16 cellular contexts compared by ENCODE assay signal in the genomic region with DNA sequence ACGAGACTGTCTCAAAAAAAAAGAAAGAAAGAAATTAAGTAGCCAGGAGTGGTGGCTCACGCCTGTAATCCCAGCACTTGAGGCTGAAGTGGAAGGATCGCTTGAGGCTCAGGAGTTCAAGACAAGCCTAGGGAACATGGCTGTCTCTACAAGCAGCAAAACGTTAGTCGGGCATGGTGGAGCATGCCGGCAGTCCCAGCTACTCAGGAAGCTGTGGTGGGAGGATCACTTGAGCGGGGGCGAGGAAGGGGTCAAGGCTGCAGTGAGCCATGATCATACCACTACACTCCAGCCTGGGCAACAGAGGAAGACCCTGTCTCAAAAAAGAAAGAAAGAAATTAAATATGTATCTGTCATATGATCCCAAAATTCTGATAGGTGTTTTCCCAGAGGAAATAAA. TPM values are rescaled to one million over a fixed set of nuclear protein-coding genes. Genes with fewer than 3 reads are reported as not detected.
A peak's percentile ranks its signal among the peaks of the same experiment; 100 is the strongest.
DNase-seq lines count a peak whose midpoint lies in the region; ATAC-seq and TF ChIP-seq lines count a peak whose summit lies in the region.
"Had no signal": no experiment of that assay in that cellular context is flagged by ENCODE, and none has a peak within 500 bp of the region (broad histone marks: within the 10 kb centered on the region; RNA-seq: fewer than 3 reads in every experiment).

No MANE protein-coding gene starts in this region.

- no peak overlapping the region for H3K27ac ChIP-seq in CD4-positive, CD25-positive, alpha-beta regulatory T cell (ENCODE audit: insufficient read depth, low read length, poor library complexity, severe bottlenecking)
- H3K27ac ChIP-seq in endodermal cell (ENCODE audit: low read depth, low read length) (no peak overlapping the region), esophagus muscularis mucosa (replicated peaks in 1 of 4) (no peak overlapping the region), prostate gland (no peak overlapping the region)
- H3K27ac ChIP-seq: left lung, PC-9 had no signal

- peaks cover 29% of the 10 kb centered on the region for H3K4me1 Mint-ChIP-seq in T-helper 2 cell treated with Interferon-gamma antibody and Interleukin-4, amounts not matched to agents 5 μg/mL and 100 μg/mL, for 36 hours (ENCODE audit: low read depth)
- H3K4me1 Mint-ChIP-seq in CD4-positive, CD25-positive, alpha-beta regulatory T cell: peaks cover 32 to 55% (median 36%) of the 10 kb centered on the region in 4 donors
- H3K4me1 Mint-ChIP-seq in activated CD4-positive, alpha-beta memory T cell treated with anti-CD3 and anti-CD28 coated beads for 36 hours (ENCODE audit: low read depth): peaks cover 32% of the 10 kb centered on the region
- peaks cover 3% of the 10 kb centered on the region for H3K4me1 Mint-ChIP-seq in endodermal cell

- no peak for TF ChIP-seq CTCF in endodermal cell (conservative IDR thresholded peaks at IDR 0.05)
- TF ChIP-seq CTCF in esophagus muscularis mucosa (IDR thresholded peaks at IDR 0.05): no peak
- no peak for TF ChIP-seq CTCF in prostate gland (IDR thresholded peaks at IDR 0.05)

- DNase-seq in T-helper 2 cell treated with Interferon-gamma antibody and Interleukin-4, amounts not matched to agents 5 μg/mL and 100 μg/mL, for 36 hours (ENCODE audit: low spot score): no peak
- DNase-seq in T-helper 2 cell (no peak), endodermal cell (no peak), Kasumi-1 (lab: John Stamatoyannopoulos, UW) (no peak), esophagus muscularis mucosa (ENCODE audit: extremely low spot score) (no peak), prostate gland (ENCODE audit: low spot score) (no peak)
- DNase-seq in CD4-positive, CD25-positive, alpha-beta regulatory T cell: no peak
- DNase-seq in activated CD4-positive, alpha-beta memory T cell treated with anti-CD3 and anti-CD28 coated beads for 36 hours: no peak
- DNase-seq: cerebellar nuclear complex, EL, foreskin melanocyte, left lung, NCI-H1092, NCI-H2107, NCI-H774, PC-9 had no signal

- H3K4me3 Mint-ChIP-seq in T-helper 2 cell treated with Interferon-gamma antibody and Interleukin-4, amounts not matched to agents 5 μg/mL and 100 μg/mL, for 36 hours: peak overlapping the region; percentile 15
- peak overlapping the region in 2 of 4 donors; percentile 0 to 41 for H3K4me3 Mint-ChIP-seq in CD4-positive, CD25-positive, alpha-beta regulatory T cell
- H3K4me3 Mint-ChIP-seq in activated CD4-positive, alpha-beta memory T cell treated with anti-CD3 and anti-CD28 coated beads for 36 hours: no peak overlapping the region
- H3K4me3 Mint-ChIP-seq in endodermal cell: no peak overlapping the region

- no peaks in the 10 kb centered on the region for H3K9me3 ChIP-seq in CD4-positive, CD25-positive, alpha-beta regulatory T cell (ENCODE audit: control insufficient read depth in 2 of 2, low read length in 2 of 2)
- H3K9me3 ChIP-seq in endodermal cell (ENCODE audit: control insufficient read depth, low read length) (no peaks in the 10 kb centered on the region), esophagus muscularis mucosa (no peaks in the 10 kb centered on the region), prostate gland (no peaks in the 10 kb centered on the region)
- H3K9me3 ChIP-seq: left lung had no signal

- WGBS in endodermal cell (ENCODE audit: insufficient coverage in 1 of 2, insufficient read length in 1 of 2), 2 experiments: 94 to 97% methylated on average over 6 to 8 of the region's 8 CpGs
- WGBS in esophagus muscularis mucosa: 76% methylated on average over 8 of the region's 8 CpGs
- WGBS in prostate gland: 73% methylated on average over 8 of the region's 8 CpGs

- H3K36me3 ChIP-seq in CD4-positive, CD25-positive, alpha-beta regulatory T cell (ENCODE audit: control insufficient read depth, insufficient read depth, low read length): peaks cover 5% of the 10 kb centered on the region
- H3K36me3 ChIP-seq in endodermal cell (ENCODE audit: control insufficient read depth, insufficient read depth, low read length) (peaks cover 40% of the 10 kb centered on the region), esophagus muscularis mucosa (peaks cover 0 to 45% (median 12%) of the 10 kb centered on the region in 4 donors), prostate gland (no peaks in the 10 kb centered on the region)

- ATAC-seq in CD4-positive, CD25-positive, alpha-beta regulatory T cell (ENCODE audit: low read depth in 2 of 2): no peak
- ATAC-seq: left lung had no signal

- H3K27ac Mint-ChIP-seq in T-helper 2 cell treated with Interferon-gamma antibody and Interleukin-4, amounts not matched to agents 5 μg/mL and 100 μg/mL, for 36 hours: peak overlapping the region; percentile 56
- H3K27ac Mint-ChIP-seq in CD4-positive, CD25-positive, alpha-beta regulatory T cell: peak overlapping the region; percentile 10 to 76 (median 25)
- H3K27ac Mint-ChIP-seq in activated CD4-positive, alpha-beta memory T cell treated with anti-CD3 and anti-CD28 coated beads for 36 hours: peak overlapping the region; percentile 8
- H3K27ac Mint-ChIP-seq in endodermal cell: peak overlapping the region; percentile 3

- H3K36me3 Mint-ChIP-seq in T-helper 2 cell treated with Interferon-gamma antibody and Interleukin-4, amounts not matched to agents 5 μg/mL and 100 μg/mL, for 36 hours (ENCODE audit: low read depth): peaks cover 45% of the 10 kb centered on the region
- H3K36me3 Mint-ChIP-seq in CD4-positive, CD25-positive, alpha-beta regulatory T cell: peaks cover 25% of the 10 kb centered on the region
- H3K36me3 Mint-ChIP-seq in activated CD4-positive, alpha-beta memory T cell treated with anti-CD3 and anti-CD28 coated beads for 36 hours: peaks cover 19% of the 10 kb centered on the region
- peaks cover 51% of the 10 kb centered on the region for H3K36me3 Mint-ChIP-seq in endodermal cell (ENCODE audit: low read depth)

- no peak for TF ChIP-seq POLR2A in esophagus muscularis mucosa (IDR thresholded peaks at IDR 0.05; ENCODE audit: low read depth)
- no peak for TF ChIP-seq POLR2A in prostate gland (IDR thresholded peaks at IDR 0.05)

- no peak for TF ChIP-seq EP300 in esophagus muscularis mucosa (IDR thresholded peaks at IDR 0.05)

- no peaks in the 10 kb centered on the region for H3K9me3 Mint-ChIP-seq in T-helper 2 cell treated with Interferon-gamma antibody and Interleukin-4, amounts not matched to agents 5 μg/mL and 100 μg/mL, for 36 hours
- H3K9me3 Mint-ChIP-seq in CD4-positive, CD25-positive, alpha-beta regulatory T cell: no peaks in the 10 kb centered on the region
- no peaks in the 10 kb centered on the region for H3K9me3 Mint-ChIP-seq in activated CD4-positive, alpha-beta memory T cell treated with anti-CD3 and anti-CD28 coated beads for 36 hours
- H3K9me3 Mint-ChIP-seq in endodermal cell: no peaks in the 10 kb centered on the region

- H3K27me3 ChIP-seq in CD4-positive, CD25-positive, alpha-beta regulatory T cell (ENCODE audit: control insufficient read depth, insufficient read depth, low read length): no peaks in the 10 kb centered on the region
- H3K27me3 ChIP-seq in endodermal cell (ENCODE audit: control insufficient read depth, insufficient read depth, low read length, poor library complexity, severe bottlenecking): no peaks in the 10 kb centered on the region
- no peaks in the 10 kb centered on the region for H3K27me3 ChIP-seq in esophagus muscularis mucosa
- H3K27me3 ChIP-seq in prostate gland (replicated peaks; ENCODE audit: insufficient read depth): no peaks in the 10 kb centered on the region
- H3K27me3 ChIP-seq: left lung had no signal

- peaks cover 8% of the 10 kb centered on the region for H3K4me1 ChIP-seq in CD4-positive, CD25-positive, alpha-beta regulatory T cell (ENCODE audit: control insufficient read depth, insufficient read depth, low read length, poor library complexity, severe bottlenecking)
- H3K4me1 ChIP-seq in endodermal cell (ENCODE audit: control insufficient read depth, insufficient read depth, low read length) (no peaks in the 10 kb centered on the region), esophagus muscularis mucosa (peaks cover 7 to 18% (median 10%) of the 10 kb centered on the region in 4 donors), prostate gland (replicated peaks) (no peaks in the 10 kb centered on the region)

- POLR2A ChIA-PET in activated CD4-positive, alpha-beta memory T cell treated with anti-CD3 and anti-CD28 coated beads for 36 hours (lab: Charles Lee): no interaction called here

- CTCF ChIA-PET in activated CD4-positive, alpha-beta memory T cell treated with anti-CD3 and anti-CD28 coated beads for 36 hours (lab: Charles Lee): interaction anchor here (0.6 kb wide), 1 partner anchor 25 kb away, joined by 4 read pairs; no protein-coding TSS in a partner anchor

- no peak overlapping the region for H3K4me3 ChIP-seq in CD4-positive, CD25-positive, alpha-beta regulatory T cell (ENCODE audit: low read depth, low read length)
- no peak overlapping the region for H3K4me3 ChIP-seq in endodermal cell (ENCODE audit: low read length)
- no peak overlapping the region for H3K4me3 ChIP-seq in esophagus muscularis mucosa
- no peak overlapping the region for H3K4me3 ChIP-seq in prostate gland
- H3K4me3 ChIP-seq: left lung, PC-9 had no signal

- H3K27me3 Mint-ChIP-seq in T-helper 2 cell treated with Interferon-gamma antibody and Interleukin-4, amounts not matched to agents 5 μg/mL and 100 μg/mL, for 36 hours (ENCODE audit: low read depth): no peaks in the 10 kb centered on the region
- no peaks in the 10 kb centered on the region for H3K27me3 Mint-ChIP-seq in CD4-positive, CD25-positive, alpha-beta regulatory T cell
- no peaks in the 10 kb centered on the region for H3K27me3 Mint-ChIP-seq in activated CD4-positive, alpha-beta memory T cell treated with anti-CD3 and anti-CD28 coated beads for 36 hours
- H3K27me3 Mint-ChIP-seq in endodermal cell (ENCODE audit: insufficient read depth): no peaks in the 10 kb centered on the region

- H3K9ac ChIP-seq in endodermal cell (ENCODE audit: extremely low read depth, low read length, poor library complexity, severe bottlenecking): no peak overlapping the region

- intact Hi-C loops in activated CD4-positive, alpha-beta memory T cell treated with anti-CD3 and anti-CD28 coated beads for 36 hours (cut with micrococcal nuclease): no loop called here
- intact Hi-C loops in esophagus muscularis mucosa (cut with DNase I) (no loop called here), prostate gland (cut with DNase I) (no loop called here)

RNA-seq across cellular contexts. Expression of a gene that starts 5.3 kb away (rescaled TPM):
- total RNA-seq in CD4-positive, CD25-positive, alpha-beta regulatory T cell: 13.8 TPM
- 1 to 10 TPM; 2.6 to 5.6 (median 2.9) TPM for polyA plus RNA-seq in CD4-positive, CD25-positive, alpha-beta regulatory T cell
- total RNA-seq in activated CD4-positive, alpha-beta memory T cell treated with anti-CD3 and anti-CD28 coated beads for 36 hours: 10 to 100 TPM in 1 of 2 experiments, 1 to 10 TPM in 1; 9.5 to 14.5 TPM
- total RNA-seq in endodermal cell: 10 to 100 TPM; 24.3 to 35.1 TPM
- polyA plus RNA-seq in endodermal cell (2013, experiment 1 of 2): 31.6 TPM
- 20.3 TPM for polyA plus RNA-seq in endodermal cell (2013, experiment 2 of 2)
- total RNA-seq in esophagus muscularis mucosa: 10 to 100 TPM in 3 of 4 donors, 1 to 10 TPM in 1; 6.6 to 18.8 (median 11.6) TPM
- 10 to 100 TPM; 16.7 to 30.5 TPM for total RNA-seq in prostate gland

RNA-seq across cellular contexts. Expression of a gene that starts 46.8 kb away (rescaled TPM):
- total RNA-seq in CD4-positive, CD25-positive, alpha-beta regulatory T cell: 46.5 TPM
- polyA plus RNA-seq in CD4-positive, CD25-positive, alpha-beta regulatory T cell: 1 to 10 TPM; 5.7 to 7.7 (median 7.1) TPM
- 10 to 100 TPM; 19.1 to 21.8 TPM for total RNA-seq in activated CD4-positive, alpha-beta memory T cell treated with anti-CD3 and anti-CD28 coated beads for 36 hours
- total RNA-seq in endodermal cell (100 to 1,000 TPM in 1 of 2 donors, 10 to 100 TPM in 1; 60.6 to 159 TPM), esophagus muscularis mucosa (10 to 100 TPM; 50.0 to 88.1 (median 59.7) TPM), prostate gland (10 to 100 TPM; 18.9 to 72.9 TPM)
- polyA plus RNA-seq in endodermal cell (2013, experiment 1 of 2): 14.1 TPM
- 14.7 TPM for polyA plus RNA-seq in endodermal cell (2013, experiment 2 of 2)

Comparison
In these comparisons a context has a peak if more than half of its experiments do, and no peak if none do; other contexts are left out.
1. H3K27ac Mint-ChIP-seq: peak in every context shown above with its lines; median percentile 56 in T-helper 2 cell treated with Interferon-gamma antibody and Interleukin-4, amounts not matched to agents 5 μg/mL and 100 μg/mL, for 36 hours; 25 in CD4-positive, CD25-positive, alpha-beta regulatory T cell; 8 in activated CD4-positive, alpha-beta memory T cell treated with anti-CD3 and anti-CD28 coated beads for 36 hours; 3 in endodermal cell.